ENCODE assay signal across 8 cellular contexts in genomic region chr11:65569973-65570918, GRCh38. TPM values are rescaled to one million over a fixed set of nuclear protein-coding genes. Genes with fewer than 3 reads are reported as not detected.
DNase-seq lines count a peak whose midpoint lies in the region; ATAC-seq and TF ChIP-seq lines count a peak whose summit lies in the region.

A gene with protein sequence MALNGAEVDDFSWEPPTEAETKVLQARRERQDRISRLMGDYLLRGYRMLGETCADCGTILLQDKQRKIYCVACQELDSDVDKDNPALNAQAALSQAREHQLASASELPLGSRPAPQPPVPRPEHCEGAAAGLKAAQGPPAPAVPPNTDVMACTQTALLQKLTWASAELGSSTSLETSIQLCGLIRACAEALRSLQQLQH (plus strand): TSS chr11:65570477. CDS start chr11:65570492, 15 bp downstream.

- 0 out of 2 replicates have a peak, but pooled peaks cover 2% of the 10 kb centered on the region for H3K36me3 ChIP-seq in HUES48 (ENCODE audit: control insufficient read depth, insufficient read depth, low read length)
- H3K36me3 ChIP-seq in NT2/D1 (ENCODE audit: insufficient read depth, insufficient read length, low read length), result peaks cover 24% of the 10 kb centered on the region
- H3K36me3 ChIP-seq in endodermal cell (ENCODE audit: control insufficient read depth, insufficient read depth, low read length), result no peaks in the 10 kb centered on the region

- peak within 1 kb of the TSS; percentile 98 for H3K27ac Mint-ChIP-seq in activated CD8-positive, alpha-beta memory T cell treated with anti-CD3 and anti-CD28 coated beads, Interleukin-2, amount 10 ng/mL, durations not matched to agents 7 days and 5 days
- peak within 1 kb of the TSS; percentile 98 for H3K27ac Mint-ChIP-seq in endodermal cell
- H3K27ac Mint-ChIP-seq in mesothelial cell of epicardium, result peak within 1 kb of the TSS; percentile 100

- peaks cover 66% of the 10 kb centered on the region for H3K4me1 Mint-ChIP-seq in activated CD8-positive, alpha-beta memory T cell treated with anti-CD3 and anti-CD28 coated beads, Interleukin-2, amount 10 ng/mL, durations not matched to agents 7 days and 5 days
- H3K4me1 Mint-ChIP-seq in endodermal cell (peaks cover 33% of the 10 kb centered on the region), mesothelial cell of epicardium (peaks cover 52% of the 10 kb centered on the region)

- H3K27me3 ChIP-seq in HUES48 (ENCODE audit: control insufficient read depth, insufficient read depth, low read length), result peaks cover 7% of the 10 kb centered on the region
- H3K27me3 ChIP-seq in NT2/D1 (ENCODE audit: insufficient read depth, insufficient read length), result peaks cover 6% of the 10 kb centered on the region
- peaks cover 7% of the 10 kb centered on the region for H3K27me3 ChIP-seq in endodermal cell (ENCODE audit: control insufficient read depth, insufficient read depth, low read length, poor library complexity, severe bottlenecking)

- H3K4me1 ChIP-seq in HUES48 (ENCODE audit: control insufficient read depth, insufficient read depth, low read length), result peaks cover 21% of the 10 kb centered on the region
- H3K4me1 ChIP-seq in NT2/D1 (ENCODE audit: insufficient read depth, insufficient read length), result peaks cover 18% of the 10 kb centered on the region
- peaks cover 10% of the 10 kb centered on the region for H3K4me1 ChIP-seq in endodermal cell (ENCODE audit: control insufficient read depth, insufficient read depth, low read length)

- H3K36me3 Mint-ChIP-seq in activated CD8-positive, alpha-beta memory T cell treated with anti-CD3 and anti-CD28 coated beads, Interleukin-2, amount 10 ng/mL, durations not matched to agents 7 days and 5 days, result peaks cover 11% of the 10 kb centered on the region
- H3K36me3 Mint-ChIP-seq in endodermal cell (ENCODE audit: low read depth), result peaks cover 11% of the 10 kb centered on the region
- H3K36me3 Mint-ChIP-seq in mesothelial cell of epicardium, result no peaks in the 10 kb centered on the region

- TF ChIP-seq CTCF in endodermal cell (conservative IDR thresholded peaks at IDR 0.05) (peak; percentile 83), mesothelial cell of epicardium (IDR thresholded peaks at IDR 0.05; ENCODE audit: unreplicated experiment) (peak; percentile 51)

- DNase-seq in D341Med (ENCODE audit: low spot score) (peak; percentile 95), NT2/D1 (ENCODE audit: low read depth, low spot score) (peak; percentile 98), endodermal cell (peak; percentile 99), mesothelial cell of epicardium (ENCODE audit: low spot score in 2 of 2, unreplicated experiment in 2 of 2) (peak; percentile 95 to 96)
- peak; percentile 100 for DNase-seq in activated CD8-positive, alpha-beta memory T cell treated with anti-CD3 and anti-CD28 coated beads, Interleukin-2, amount 10 ng/mL, durations not matched to agents 7 days and 5 days
- DNase-seq in stimulated activated CD8-positive, alpha-beta memory T cell treated with anti-CD3 and anti-CD28 coated beads, Interleukin-15, amount 100 ng/mL, for 48 hours (ENCODE audit: low read depth in 2 of 2), result peak; percentile 100

- no peaks in the 10 kb centered on the region for H3K9me3 Mint-ChIP-seq in activated CD8-positive, alpha-beta memory T cell treated with anti-CD3 and anti-CD28 coated beads, Interleukin-2, amount 10 ng/mL, durations not matched to agents 7 days and 5 days (ENCODE audit: low read depth)
- H3K9me3 Mint-ChIP-seq in endodermal cell, result no peaks in the 10 kb centered on the region
- H3K9me3 Mint-ChIP-seq in mesothelial cell of epicardium, result no peaks in the 10 kb centered on the region

- H3K4me3 Mint-ChIP-seq in activated CD8-positive, alpha-beta memory T cell treated with anti-CD3 and anti-CD28 coated beads, Interleukin-2, amount 10 ng/mL, durations not matched to agents 7 days and 5 days, result peak within 1 kb of the TSS; percentile 100
- peak within 1 kb of the TSS; percentile 97 for H3K4me3 Mint-ChIP-seq in endodermal cell
- peak within 1 kb of the TSS; percentile 99 for H3K4me3 Mint-ChIP-seq in mesothelial cell of epicardium

- CTCF ChIA-PET in activated CD8-positive, alpha-beta memory T cell treated with anti-CD3 and anti-CD28 coated beads, Interleukin-2, amount 10 ng/mL, durations not matched to agents 7 days and 5 days (lab: Charles Lee), result interaction anchor here (0.7 to 16.3 kb wide), 7 partner anchors 10 to 68 kb away, joined by 3 to 388 read pairs (median 5); partner anchors contain the start of genes KCNK7, LTBP3, MAP3K11 and PCNX3

- peak within 1 kb of the TSS; percentile 85 for H3K27ac ChIP-seq in HUES48 (ENCODE audit: low read depth, low read length)
- peak within 1 kb of the TSS; percentile 52 for H3K27ac ChIP-seq in endodermal cell (ENCODE audit: low read depth, low read length)

- H3K9ac ChIP-seq in HUES48 (ENCODE audit: low read depth, low read length) (peak within 1 kb of the TSS; percentile 32; the same call in 1 of the 2 replicates), NT2/D1 (ENCODE audit: insufficient read length, low read depth) (peak within 1 kb of the TSS; percentile 99), endodermal cell (ENCODE audit: extremely low read depth, low read length, poor library complexity, severe bottlenecking) (peak within 1 kb of the TSS; percentile 62)

- H3K27me3 Mint-ChIP-seq in activated CD8-positive, alpha-beta memory T cell treated with anti-CD3 and anti-CD28 coated beads, Interleukin-2, amount 10 ng/mL, durations not matched to agents 7 days and 5 days, result no peaks in the 10 kb centered on the region
- peaks cover 9% of the 10 kb centered on the region for H3K27me3 Mint-ChIP-seq in endodermal cell (ENCODE audit: insufficient read depth)
- H3K27me3 Mint-ChIP-seq in mesothelial cell of epicardium (ENCODE audit: low read depth), result peaks cover 5% of the 10 kb centered on the region

- H3K9me3 ChIP-seq in HUES48 (ENCODE audit: control insufficient read depth, insufficient read depth, low read length) (no peaks in the 10 kb centered on the region), NT2/D1 (ENCODE audit: insufficient read depth, low read length) (no peaks in the 10 kb centered on the region), endodermal cell (ENCODE audit: control insufficient read depth, low read length) (no peaks in the 10 kb centered on the region)

- ATAC-seq in GM21390 (IDR thresholded peaks at IDR 0.05; ENCODE audit: unreplicated experiment), result peak; percentile 56
- ATAC-seq in activated CD8-positive, alpha-beta memory T cell treated with anti-CD3 and anti-CD28 coated beads, Interleukin-2, amount 10 ng/mL, durations not matched to agents 7 days and 5 days, result peak; percentile 74

- H3K4me3 ChIP-seq in HUES48 (ENCODE audit: low read depth, low read length) (peak within 1 kb of the TSS; percentile 84), NT2/D1 (ENCODE audit: insufficient read length, low read depth) (peak within 1 kb of the TSS; percentile 99), endodermal cell (ENCODE audit: low read length) (peak within 1 kb of the TSS; percentile 88)

- WGBS in endodermal cell (ENCODE audit: insufficient coverage in 1 of 2, insufficient read length in 1 of 2), 2 experiments, result 0% methylated on average over 42 to 89 of the region's 89 CpGs

RNA-seq across cellular contexts. Expression of the gene that starts here (rescaled TPM):
- 10 to 100 TPM; 42.1 to 45.5 TPM for total RNA-seq in activated CD8-positive, alpha-beta memory T cell treated with anti-CD3 and anti-CD28 coated beads, Interleukin-2, amount 10 ng/mL, durations not matched to agents 7 days and 5 days
- total RNA-seq in endodermal cell, result 10 to 100 TPM; 32.8 to 36.5 TPM
- 44.3 TPM for polyA plus RNA-seq in endodermal cell (2013, experiment 1 of 2)
- 45.3 TPM for polyA plus RNA-seq in endodermal cell (2013, experiment 2 of 2)
- 23.1 to 27.8 TPM (median 27.4 TPM) in 3 replicates for total RNA-seq in mesothelial cell of epicardium

Comparison
In these comparisons a context has a peak if more than half of its experiments do, and no peak if none do; other contexts are left out.
1. Peak in every context shown above with its lines: DNase-seq, ATAC-seq, H3K4me3 ChIP-seq and H3K27ac ChIP-seq.
2. H3K9ac ChIP-seq: peak in every context shown above with its lines; median percentile 99 in NT2/D1; 62 in endodermal cell; 32 in HUES48.